Comparison of ENCODE assay signal across 24 cellular contexts in genomic region chr3:116337229-116337628, GRCh38.
DNase-seq lines count a peak whose midpoint lies in the region; ATAC-seq, FAIRE-seq and TF ChIP-seq lines count a peak whose summit lies in the region.
"Had no signal": no experiment of that assay in that cellular context is flagged by ENCODE, and none has a peak within 500 bp of the region (broad histone marks: within the 10 kb centered on the region; RNA-seq: fewer than 3 reads in every experiment).

No MANE protein-coding gene starts in this region.

- no peaks in the 10 kb centered on the region for H3K9me3 ChIP-seq in AG04450 (ENCODE audit: control insufficient read depth, insufficient read depth, low read length)
- H3K9me3 ChIP-seq: lower lobe of right lung, suprapubic skin had no signal

- no peak for DNase-seq in AG04450 (ENCODE audit: low read depth, low spot score)
- no peak for DNase-seq in GM23338 (ENCODE audit: low spot score)
- no peak for DNase-seq in RCC 7860 (ENCODE audit: low spot score)
- peak; percentile 2 for DNase-seq in fibroblast of mammary gland (ENCODE audit: low read depth)
- DNase-seq in HK-2 (ENCODE audit: unreplicated experiment): no peak
- no peak for DNase-seq in NCI-H2029 treated with DMSO at 0.1 percent for 48 hours (lab: John Stamatoyannopoulos, UW)
- no peak for DNase-seq in DMS53 treated with DMSO at 0.1 percent for 48 hours (lab: John Stamatoyannopoulos, UW; ENCODE audit: unreplicated experiment)
- DNase-seq: activated CD4-positive, alpha-beta T cell treated with anti-CD3 and anti-CD28 coated beads for 48 hours; activated naive CD4-positive, alpha-beta T cell treated with anti-CD3 and anti-CD28 coated beads, Interleukin-2, amount 50 U/mL, for 16 hours; CD8-positive, alpha-beta T cell; DMS79 treated with DMSO at 0.1 percent for 48 hours; erythroblast; lower lobe of right lung; mucosa of descending colon; NCI-H1417 treated with DMSO at 0.1 percent for 48 hours; nephron progenitor cell; posterior cingulate gyrus; SHP77 treated with DMSO at 0.1 percent for 48 hours; T-helper 1 cell had no signal

- H3K4me1 Mint-ChIP-seq in GM23338: peaks cover 23% of the 10 kb centered on the region
- H3K4me1 Mint-ChIP-seq: central memory CD8-positive, alpha-beta T cell; nephron progenitor cell had no signal

- H3K4me2 ChIP-seq in GM23338: no peak overlapping the region

- H3K36me3 Mint-ChIP-seq in GM23338 (ENCODE audit: low read depth): no peaks in the 10 kb centered on the region
- H3K36me3 Mint-ChIP-seq: CD8-positive, alpha-beta T cell had no signal

- no peak overlapping the region for H3K4me3 Mint-ChIP-seq in GM23338
- H3K4me3 Mint-ChIP-seq: CD8-positive, alpha-beta T cell; central memory CD8-positive, alpha-beta T cell; nephron progenitor cell had no signal

- H3K9me2 ChIP-seq in GM23338 (ENCODE audit: insufficient read depth): no peaks in the 10 kb centered on the region

- no peaks in the 10 kb centered on the region for H3K79me2 ChIP-seq in GM23338 (replicated peaks; ENCODE audit: insufficient read depth)

- H3K27ac Mint-ChIP-seq in GM23338: no peak overlapping the region
- H3K27ac Mint-ChIP-seq: CD8-positive, alpha-beta T cell; nephron progenitor cell had no signal

- no peak overlapping the region for H3K4me3 ChIP-seq in AG04450 (ENCODE audit: low read depth, low read length)
- H3K4me3 ChIP-seq in GM23338: no peak overlapping the region
- no peak overlapping the region for H3K4me3 ChIP-seq in fibroblast of mammary gland (ENCODE audit: control insufficient read depth, low read depth, low read length)
- H3K4me3 ChIP-seq: lower lobe of right lung, mucosa of descending colon, suprapubic skin had no signal

- ATAC-seq in GM23338: no peak
- ATAC-seq in HG02798 (IDR thresholded peaks at IDR 0.05; ENCODE audit: poor library complexity, unreplicated experiment): no peak
- ATAC-seq: CD8-positive, alpha-beta T cell; lower lobe of right lung; mucosa of descending colon had no signal

- CTCF ChIA-PET in AG04450 (lab: Charles Lee): no interaction called here

- H2AFZ ChIP-seq in GM23338: no peak overlapping the region

- H3K27ac ChIP-seq in AG04450 (ENCODE audit: low read depth, low read length): no peak overlapping the region
- no peak overlapping the region for H3K27ac ChIP-seq in GM23338 (ENCODE audit: low read depth)
- H3K27ac ChIP-seq: HL-60, lower lobe of right lung, suprapubic skin had no signal

- H4K20me1 ChIP-seq in GM23338 (replicated peaks; ENCODE audit: insufficient read depth): no peaks in the 10 kb centered on the region

- H3K27me3 ChIP-seq in AG04450 (ENCODE audit: control insufficient read depth, insufficient read depth, low read length): no peaks in the 10 kb centered on the region
- H3K27me3 ChIP-seq in GM23338 (ENCODE audit: insufficient read depth): peaks cover 4% of the 10 kb centered on the region; the same call in 1 of the 2 replicates
- H3K27me3 ChIP-seq: suprapubic skin had no signal

- peak; percentile 21; the same call in 1 of the 2 replicates for TF ChIP-seq CTCF in AG04450 (IDR thresholded peaks at IDR 0.05; ENCODE audit: low read depth, low read length)
- peak; percentile 29 to 39; a peak in 3 of 4 replicates for TF ChIP-seq CTCF in GM23338 (conservative IDR thresholded peaks at IDR 0.05; ENCODE audit: low read depth in 2 of 2)
- peak; percentile 25 for TF ChIP-seq CTCF in fibroblast of mammary gland (conservative IDR thresholded peaks at IDR 0.05; ENCODE audit: control insufficient read depth, insufficient read depth, low read depth, low read length)

- FAIRE-seq in RCC 7860 (lab: Jason Lieb, UNC): peak; percentile 27
- FAIRE-seq: urothelium cell line had no signal

- no peaks in the 10 kb centered on the region for H3F3A ChIP-seq in GM23338 (replicated peaks; ENCODE audit: low read depth)

- POLR2A ChIA-PET in AG04450 (lab: Yijun Ruan, JAX): no interaction called here

- H3K9me3 Mint-ChIP-seq in GM23338: no peaks in the 10 kb centered on the region
- H3K9me3 Mint-ChIP-seq: nephron progenitor cell had no signal

- H3K36me3 ChIP-seq in GM23338 (ENCODE audit: insufficient read depth): no peaks in the 10 kb centered on the region
- H3K36me3 ChIP-seq: lower lobe of right lung, suprapubic skin had no signal

- H3K4me1 ChIP-seq in GM23338 (ENCODE audit: insufficient read depth): peaks cover 28% of the 10 kb centered on the region
- H3K4me1 ChIP-seq: lower lobe of right lung, suprapubic skin had no signal

- no peaks in the 10 kb centered on the region for H3K27me3 Mint-ChIP-seq in GM23338 (ENCODE audit: insufficient read depth, low read depth, poor library complexity)
- H3K27me3 Mint-ChIP-seq: central memory CD8-positive, alpha-beta T cell had no signal

TF ChIP-seq in GM23338, 12 proteins besides CTCF, POLR2A, EP300 and RAD21 (continues in another document):
- TF ChIP-seq ZNF331 (CRISPR knock-in tag; IDR thresholded peaks at IDR 0.05; ENCODE audit: low read depth): no peak
- TF ChIP-seq POLR2AphosphoS5 (IDR thresholded peaks at IDR 0.05; ENCODE audit: low read depth): no peak
- TF ChIP-seq REST (IDR thresholded peaks at IDR 0.05; ENCODE audit: unreplicated experiment): no peak
